In the genomic region with DNA sequence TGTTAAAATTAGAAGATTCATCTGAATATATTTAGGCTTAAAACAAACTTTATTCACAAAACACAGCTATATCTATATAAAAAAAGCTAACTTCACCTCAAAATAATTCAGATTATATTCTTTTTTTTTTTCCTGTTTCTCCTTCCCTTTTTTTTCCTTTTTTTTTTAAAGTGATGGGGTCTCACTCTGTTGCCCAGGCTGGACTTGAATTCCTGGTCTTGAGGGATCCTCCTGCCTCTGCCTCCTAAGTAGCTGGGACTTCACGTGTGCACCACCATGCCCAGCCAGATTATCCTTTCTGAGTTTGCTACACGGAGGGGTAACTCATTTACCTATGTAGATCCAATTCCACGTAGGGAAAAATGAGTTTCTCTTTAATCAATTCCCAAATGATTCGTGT, we compare ENCODE assay signal across 13 cellular contexts.
"Had no signal": no experiment of that assay in that cellular context is flagged by ENCODE, and none has a peak within 500 bp of the region (broad histone marks: within the 10 kb centered on the region; RNA-seq: fewer than 3 reads in every experiment).

No MANE protein-coding gene starts in this region.

- ATAC-seq: foreskin keratinocyte, psoas muscle had no signal

- H3K4me3 ChIP-seq: psoas muscle, sigmoid colon, upper lobe of left lung had no signal

- H3K4me3 Mint-ChIP-seq: nephron; T-helper 1 cell treated with Interleukin-12 subunit alpha and Interleukin-12 subunit beta and Interleukin-4 antibody, amounts not matched to agents 30 μg/mL and 1 μg/mL, for 36 hours had no signal

- H3K9me3 Mint-ChIP-seq: activated T-helper 2 cell treated with anti-CD3 and anti-CD28 coated beads, Interferon-gamma antibody, Interleukin-2, Interleukin-4, amounts not matched to agents 10 μg/mL and 5 μg/mL and 100 μg/mL, durations not matched to agents 14 hours and 24 hours and 36 hours; nephron; T-helper 1 cell treated with Interleukin-12 subunit alpha and Interleukin-12 subunit beta and Interleukin-4 antibody, amounts not matched to agents 30 μg/mL and 1 μg/mL, for 36 hours had no signal

- H3K27ac Mint-ChIP-seq: activated T-helper 2 cell treated with anti-CD3 and anti-CD28 coated beads, Interferon-gamma antibody, Interleukin-2, Interleukin-4, amounts not matched to agents 10 μg/mL and 5 μg/mL and 100 μg/mL, durations not matched to agents 14 hours and 24 hours and 36 hours; nephron; T-helper 1 cell treated with Interleukin-12 subunit alpha and Interleukin-12 subunit beta and Interleukin-4 antibody, amounts not matched to agents 30 μg/mL and 1 μg/mL, for 36 hours had no signal

- H3K27ac ChIP-seq: foreskin keratinocyte, psoas muscle, sigmoid colon had no signal

- H3K9me3 ChIP-seq: psoas muscle, sigmoid colon, upper lobe of left lung had no signal

- H3K27me3 ChIP-seq: foreskin keratinocyte, sigmoid colon, upper lobe of left lung had no signal

- DNase-seq: activated CD4-positive, alpha-beta T cell treated with anti-CD3 and anti-CD28 coated beads, Interleukin-2, amount 50 U/mL, for 1 hour; activated naive CD4-positive, alpha-beta T cell treated with anti-CD3 and anti-CD28 coated beads, Interleukin-2, amount 50 U/mL, for 16 hours; amygdala; foreskin keratinocyte; head of caudate nucleus; psoas muscle; sigmoid colon; stimulated activated CD4-positive, alpha-beta T cell treated with anti-CD3 and anti-CD28 coated beads, Interleukin-2, amount 100 ng/mL, for 24 hours; stimulated activated naive CD4-positive, alpha-beta T cell; upper lobe of left lung had no signal
